Comparison of ENCODE assay signal across 1 cellular context in genomic region chr11:110376711-110377324, GRCh38.
TF ChIP-seq lines count a peak whose summit lies in the region.

No MANE protein-coding gene starts in this region.

TF ChIP-seq in SK-N-SH, 30 proteins besides CTCF, POLR2A, EP300 and RAD21 (continued from another document):
- TF ChIP-seq NRF1 (IDR thresholded peaks at IDR 0.05; ENCODE audit: low read depth, low read length) (no peak), SIN3A (IDR thresholded peaks at IDR 0.05; ENCODE audit: borderline replicate concordance, low read depth, low read length) (no peak), EZH2phosphoT487 (IDR thresholded peaks at IDR 0.05; ENCODE audit: borderline replicate concordance, low read depth) (no peak), GATA2 (CRISPR knock-in tag; IDR thresholded peaks at IDR 0.05) (no peak), IRF3 (IDR thresholded peaks at IDR 0.05; ENCODE audit: low read depth, low read length) (no peak), RFX5 (IDR thresholded peaks at IDR 0.05; ENCODE audit: low read length) (0 out of 2 replicates have a peak, but pooled peaks have one; percentile 11), TEAD4 (IDR thresholded peaks at IDR 0.05; ENCODE audit: borderline replicate concordance, insufficient read depth) (no peak), PBX3 (IDR thresholded peaks at IDR 0.05) (no peak), POLR2AphosphoS5 (IDR thresholded peaks at IDR 0.05; ENCODE audit: low read depth, low read length) (no peak), GABPA (IDR thresholded peaks at IDR 0.05; ENCODE audit: low read depth) (no peak), SMC3 (IDR thresholded peaks at IDR 0.05; ENCODE audit: low read depth, low read length) (peak; percentile 80), NFIC (IDR thresholded peaks at IDR 0.05; ENCODE audit: borderline replicate concordance) (peak; percentile 37; the same call in 1 of the 2 replicates), FOXM1 (IDR thresholded peaks at IDR 0.05; ENCODE audit: low read depth) (no peak), FOSL2 (IDR thresholded peaks at IDR 0.05; ENCODE audit: borderline replicate concordance, low read depth) (no peak), ELF1 (IDR thresholded peaks at IDR 0.05) (no peak), RCOR1 (IDR thresholded peaks at IDR 0.05; ENCODE audit: low read length) (peak; percentile 56), RXRA (IDR thresholded peaks at IDR 0.05; ENCODE audit: borderline replicate concordance, low read depth) (no peak), TCF12 (IDR thresholded peaks at IDR 0.05) (no peak), MAX (IDR thresholded peaks at IDR 0.05; ENCODE audit: low read depth) (no peak), FOXJ3 (CRISPR knock-in tag; IDR thresholded peaks at IDR 0.05) (no peak), CHD2 (IDR thresholded peaks at IDR 0.05; ENCODE audit: low read length, partially characterized antibody) (peak; percentile 6), MXI1 (IDR thresholded peaks at IDR 0.05; ENCODE audit: low read depth, low read length) (peak; percentile 26; the same call in 1 of the 2 replicates), MEF2A (IDR thresholded peaks at IDR 0.05; ENCODE audit: borderline replicate concordance, low read depth) (no peak), JUND (IDR thresholded peaks at IDR 0.05) (no peak), YY1 (IDR thresholded peaks at IDR 0.05; ENCODE audit: low read depth) (no peak), REST (IDR thresholded peaks at IDR 0.05; ENCODE audit: low read depth, low read length) (no peak)
TF ChIP-seq in SK-N-SH: peak in this region for 6.
